In genomic region chr11:86955674-86956522, GRCh38 we compare ENCODE assay signal across 8 cellular contexts. TPM values are rescaled to one million over a fixed set of nuclear protein-coding genes. Genes with fewer than 3 reads are reported as not detected.
DNase-seq lines count a peak whose midpoint lies in the region; ATAC-seq and TF ChIP-seq lines count a peak whose summit lies in the region.

No MANE protein-coding gene starts in this region.

- peak overlapping the region; percentile 77 for H3K4me3 Mint-ChIP-seq in activated CD4-positive, alpha-beta memory T cell treated with anti-CD3 and anti-CD28 coated beads for 36 hours

- TF ChIP-seq CTCF in C4-2B (conservative IDR thresholded peaks at IDR 0.05) (no peak; the same call in none of the 2 replicates), thyroid gland (IDR thresholded peaks at IDR 0.05) (peak in 2 of 6 experiments; percentile 5 to 41)

- peak in 1 of 2 donors; percentile 86 for TF ChIP-seq POLR2A in thyroid gland (IDR thresholded peaks at IDR 0.05)

- intact Hi-C loops in activated CD4-positive, alpha-beta memory T cell treated with anti-CD3 and anti-CD28 coated beads for 36 hours (cut with micrococcal nuclease) = loop anchor here (2.0 kb wide), 1 partner anchor 81 kb away; the partner anchor contains the start of gene TMEM135
- intact Hi-C loops in thyroid gland (cut with DNase I) = loop anchor here (5.0 kb wide), 1 partner anchor 81 kb away; the partner anchor contains the start of gene TMEM135

- CTCF ChIA-PET in activated CD4-positive, alpha-beta memory T cell treated with anti-CD3 and anti-CD28 coated beads for 36 hours (lab: Charles Lee) = interaction anchor here (1.1 to 3.3 kb wide), 5 partner anchors 10 to 361 kb away, joined by 3 to 18 read pairs (median 5); no protein-coding TSS in a partner anchor

- H3K4me3 ChIP-seq in mucosa of rectum (ENCODE audit: low read length in 2 of 2) (peak overlapping the region; percentile 81 to 96), thyroid gland (replicated peaks in 1 of 3) (peak overlapping the region; percentile 39 to 99 (median 81))

- H3K36me3 Mint-ChIP-seq in activated CD4-positive, alpha-beta memory T cell treated with anti-CD3 and anti-CD28 coated beads for 36 hours = no peaks in the 10 kb centered on the region

- 1% methylated on average over 44 to 47 of the region's 49 CpGs for WGBS in thyroid gland, 2 donors

- ATAC-seq in GM18861 (IDR thresholded peaks at IDR 0.05; ENCODE audit: unreplicated experiment) (peak; percentile 32), HG02981 (IDR thresholded peaks at IDR 0.05; ENCODE audit: unreplicated experiment) (peak; percentile 42), esophagus mucosa (peak; percentile 77)

- H3K9me3 ChIP-seq in mucosa of rectum (ENCODE audit: control insufficient read depth in 2 of 2, low read length in 2 of 2) (no peaks in the 10 kb centered on the region), thyroid gland (no peaks in the 10 kb centered on the region)

- H3K27me3 Mint-ChIP-seq in activated CD4-positive, alpha-beta memory T cell treated with anti-CD3 and anti-CD28 coated beads for 36 hours = peaks cover 34% of the 10 kb centered on the region

- H3K9me3 Mint-ChIP-seq in activated CD4-positive, alpha-beta memory T cell treated with anti-CD3 and anti-CD28 coated beads for 36 hours = no peaks in the 10 kb centered on the region

- H3K9ac ChIP-seq in mucosa of rectum (ENCODE audit: low read depth in 1 of 2, low read length in 2 of 2) = peak overlapping the region; percentile 79 to 92

- peak overlapping the region; percentile 98 for H3K27ac ChIP-seq in C4-2B
- peak overlapping the region; percentile 85 to 95 for H3K27ac ChIP-seq in mucosa of rectum (ENCODE audit: low read depth in 2 of 2, low read length in 2 of 2)
- peak overlapping the region; percentile 83 to 95 (median 93) for H3K27ac ChIP-seq in thyroid gland

- no peaks in the 10 kb centered on the region for H3K27me3 ChIP-seq in mucosa of rectum (ENCODE audit: control insufficient read depth in 2 of 2, insufficient read depth in 2 of 2, low read length in 2 of 2)
- no peaks in the 10 kb centered on the region for H3K27me3 ChIP-seq in thyroid gland

- H3K4me1 Mint-ChIP-seq in activated CD4-positive, alpha-beta memory T cell treated with anti-CD3 and anti-CD28 coated beads for 36 hours (ENCODE audit: low read depth) = peaks cover 9% of the 10 kb centered on the region

- H3K27ac Mint-ChIP-seq in activated CD4-positive, alpha-beta memory T cell treated with anti-CD3 and anti-CD28 coated beads for 36 hours = no peak overlapping the region

- DNase-seq in NCI-H187 (lab: John Stamatoyannopoulos, UW) (peak; percentile 49 to 54), thyroid gland (peak; percentile 89 to 91)
- peak; percentile 47 for DNase-seq in activated CD4-positive, alpha-beta memory T cell treated with anti-CD3 and anti-CD28 coated beads for 36 hours

- POLR2A ChIA-PET in activated CD4-positive, alpha-beta memory T cell treated with anti-CD3 and anti-CD28 coated beads for 36 hours (lab: Charles Lee) = interaction anchor here (0.6 kb wide), 1 partner anchor 50 kb away, joined by 3 read pairs; no protein-coding TSS in a partner anchor

- H3K4me1 ChIP-seq in mucosa of rectum (ENCODE audit: control insufficient read depth in 2 of 2, insufficient read depth in 2 of 2, low read length in 2 of 2) (peaks cover 2 to 6% of the 10 kb centered on the region in 2 donors), thyroid gland (peaks cover 21 to 34% of the 10 kb centered on the region in 2 donors)

- H3K36me3 ChIP-seq in mucosa of rectum (ENCODE audit: control insufficient read depth in 2 of 2, insufficient read depth in 2 of 2, low read length in 2 of 2) (no peaks in the 10 kb centered on the region), thyroid gland (peaks cover 0 to 4% of the 10 kb centered on the region in 2 donors)

RNA-seq across cellular contexts. Expression of gene FZD4, which starts 0.7 kb away (rescaled TPM):
- total RNA-seq in activated CD4-positive, alpha-beta memory T cell treated with anti-CD3 and anti-CD28 coated beads for 36 hours = under 1 TPM; 0.33 to 0.36 TPM
- total RNA-seq in esophagus mucosa (3.3 TPM), thyroid gland (10 to 100 TPM; 32.9 to 70.8 (median 48.0) TPM)

Comparison
In these comparisons a context has a peak if more than half of its experiments do, and no peak if none do; other contexts are left out.
1. Peak in every context shown above with its lines: DNase-seq, ATAC-seq, H3K4me3 ChIP-seq and H3K27ac ChIP-seq.